9 cellular contexts compared by ENCODE assay signal in the genomic region with DNA sequence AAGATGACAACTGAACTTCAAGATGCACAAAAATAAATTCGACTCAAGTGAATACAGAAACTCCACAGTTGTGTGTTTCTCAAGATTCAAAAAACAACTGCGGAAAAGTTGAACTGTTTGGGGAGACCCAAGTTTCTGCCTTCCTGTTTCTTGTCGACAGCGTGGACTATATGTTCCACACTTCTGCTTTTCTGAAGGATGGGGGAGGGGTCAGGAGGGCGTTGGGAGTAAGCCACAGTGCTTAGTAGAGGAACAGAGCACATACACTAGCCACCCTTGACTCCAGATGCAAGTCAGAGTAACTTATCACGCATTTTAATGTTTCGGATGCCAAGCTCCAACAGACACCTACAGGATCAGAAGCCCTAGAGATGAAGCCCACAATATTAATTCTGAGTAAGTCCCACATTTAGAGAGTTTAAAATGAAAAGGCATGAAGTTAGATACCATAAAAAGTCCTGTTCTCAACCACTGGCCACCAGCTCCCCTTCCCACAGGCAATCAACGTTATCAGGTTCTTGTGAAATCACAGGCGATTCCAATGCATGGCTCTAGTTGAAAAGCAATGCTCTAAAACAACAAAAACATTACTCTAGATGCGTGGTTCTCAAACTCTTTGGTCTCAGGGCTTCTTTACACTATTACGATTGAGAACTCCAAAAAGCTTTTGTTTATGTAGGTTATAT. TPM values are rescaled to one million over a fixed set of nuclear protein-coding genes. Genes with fewer than 3 reads are reported as not detected.
A peak's percentile ranks its signal among the peaks of the same experiment; 100 is the strongest.
DNase-seq lines count a peak whose midpoint lies in the region; ATAC-seq and TF ChIP-seq lines count a peak whose summit lies in the region.
"Had no signal": no experiment of that assay in that cellular context is flagged by ENCODE, and none has a peak within 500 bp of the region (broad histone marks: within the 10 kb centered on the region; RNA-seq: fewer than 3 reads in every experiment).

No MANE protein-coding gene starts in this region.

- CTCF ChIA-PET in CD4-positive, alpha-beta T cell (lab: Charles Lee), result interaction anchor here (0.7 to 1.1 kb wide), 2 partner anchors 22 kb away, joined by 3 read pairs; no protein-coding TSS in a partner anchor

- DNase-seq in CD4-positive, alpha-beta T cell, result no peak
- DNase-seq in endothelial cell (ENCODE audit: low spot score) (no peak), thyroid gland (no peak)
- no peak for DNase-seq in activated naive CD4-positive, alpha-beta T cell (lab: John Stamatoyannopoulos, UW)

- no peak overlapping the region for H3K27ac Mint-ChIP-seq in CD4-positive, alpha-beta T cell
- H3K27ac Mint-ChIP-seq in dendritic cell treated with granulocyte-macrophage colony-stimulating factor and Interleukin-4, amounts not matched to agents 40 ng/mL and 50 ng/mL, for 4 days, result peak overlapping the region; percentile 87
- H3K27ac Mint-ChIP-seq in endothelial cell (ENCODE audit: unreplicated experiment), result no peak overlapping the region
- H3K27ac Mint-ChIP-seq: activated naive CD8-positive, alpha-beta T cell had no signal

- ATAC-seq in CD4-positive, alpha-beta T cell (ENCODE audit: poor library complexity), result no peak
- ATAC-seq in GM21367 (IDR thresholded peaks at IDR 0.05; ENCODE audit: unreplicated experiment), result peak; percentile 41
- ATAC-seq in HG03469 (IDR thresholded peaks at IDR 0.05; ENCODE audit: unreplicated experiment), result peak; percentile 33
- ATAC-seq in HG03135 (IDR thresholded peaks at IDR 0.05; ENCODE audit: unreplicated experiment), result no peak

- H3K4me3 Mint-ChIP-seq in CD4-positive, alpha-beta T cell, result peak overlapping the region; percentile 46
- H3K4me3 Mint-ChIP-seq in dendritic cell treated with granulocyte-macrophage colony-stimulating factor and Interleukin-4, amounts not matched to agents 40 ng/mL and 50 ng/mL, for 4 days, result peak overlapping the region; percentile 56
- H3K4me3 Mint-ChIP-seq in endothelial cell (ENCODE audit: unreplicated experiment), result no peak overlapping the region
- H3K4me3 Mint-ChIP-seq: activated naive CD8-positive, alpha-beta T cell had no signal

- H3K36me3 Mint-ChIP-seq in CD4-positive, alpha-beta T cell (ENCODE audit: low read depth), result peaks cover 28% of the 10 kb centered on the region
- H3K36me3 Mint-ChIP-seq in dendritic cell treated with granulocyte-macrophage colony-stimulating factor and Interleukin-4, amounts not matched to agents 40 ng/mL and 50 ng/mL, for 4 days (ENCODE audit: low read depth), result peaks cover 35% of the 10 kb centered on the region
- peaks cover 2% of the 10 kb centered on the region for H3K36me3 Mint-ChIP-seq in endothelial cell (ENCODE audit: low read depth, unreplicated experiment)

- H3K27ac ChIP-seq in CD4-positive, alpha-beta T cell (ENCODE audit: low read depth, low read length), result no peak overlapping the region
- no peak overlapping the region for H3K27ac ChIP-seq in thyroid gland

- no peak for TF ChIP-seq CTCF in CD4-positive, alpha-beta T cell (IDR thresholded peaks at IDR 0.05)
- no peak for TF ChIP-seq CTCF in endothelial cell (IDR thresholded peaks at IDR 0.05; ENCODE audit: unreplicated experiment)
- no peak for TF ChIP-seq CTCF in thyroid gland (IDR thresholded peaks at IDR 0.05)

- peaks cover 0 to 9% of the 10 kb centered on the region in 2 donors for H3K4me1 ChIP-seq in thyroid gland

- no peaks in the 10 kb centered on the region for H3K9me3 Mint-ChIP-seq in CD4-positive, alpha-beta T cell
- H3K9me3 Mint-ChIP-seq in dendritic cell treated with granulocyte-macrophage colony-stimulating factor and Interleukin-4, amounts not matched to agents 40 ng/mL and 50 ng/mL, for 4 days, result no peaks in the 10 kb centered on the region
- H3K9me3 Mint-ChIP-seq in endothelial cell (ENCODE audit: unreplicated experiment), result peaks cover 2% of the 10 kb centered on the region

- no peak overlapping the region for H3K4me3 ChIP-seq in thyroid gland (replicated peaks in 1 of 3)

- H3K36me3 ChIP-seq in thyroid gland, result no peaks in the 10 kb centered on the region

- H3K4me1 Mint-ChIP-seq in CD4-positive, alpha-beta T cell (ENCODE audit: low read depth), result peaks cover 57% of the 10 kb centered on the region
- H3K4me1 Mint-ChIP-seq in dendritic cell treated with granulocyte-macrophage colony-stimulating factor and Interleukin-4, amounts not matched to agents 40 ng/mL and 50 ng/mL, for 4 days (ENCODE audit: low read depth), result peaks cover 60% of the 10 kb centered on the region
- H3K4me1 Mint-ChIP-seq in endothelial cell (ENCODE audit: unreplicated experiment), result peaks cover 7% of the 10 kb centered on the region

- no peaks in the 10 kb centered on the region for H3K9me3 ChIP-seq in CD4-positive, alpha-beta T cell (ENCODE audit: control insufficient read depth, low read length)
- H3K9me3 ChIP-seq in thyroid gland, result no peaks in the 10 kb centered on the region

- no peaks in the 10 kb centered on the region for H3K27me3 ChIP-seq in CD4-positive, alpha-beta T cell (ENCODE audit: control insufficient read depth, insufficient read depth, low read length)
- no peaks in the 10 kb centered on the region for H3K27me3 ChIP-seq in thyroid gland

- no peaks in the 10 kb centered on the region for H3K27me3 Mint-ChIP-seq in CD4-positive, alpha-beta T cell
- H3K27me3 Mint-ChIP-seq in dendritic cell treated with granulocyte-macrophage colony-stimulating factor and Interleukin-4, amounts not matched to agents 40 ng/mL and 50 ng/mL, for 4 days, result no peaks in the 10 kb centered on the region
- H3K27me3 Mint-ChIP-seq in endothelial cell (ENCODE audit: unreplicated experiment), result peaks cover 2% of the 10 kb centered on the region
- H3K27me3 Mint-ChIP-seq: activated naive CD8-positive, alpha-beta T cell had no signal

- no peak for TF ChIP-seq POLR2A in thyroid gland (IDR thresholded peaks at IDR 0.05)

- WGBS in thyroid gland, 2 donors, result 78 to 90% methylated on average over 11 of the region's 11 CpGs

- POLR2A ChIA-PET in CD4-positive, alpha-beta T cell (lab: Charles Lee), result no interaction called here

- intact Hi-C loops in CD4-positive, alpha-beta T cell (cut with DNase I, micrococcal nuclease), result loop anchor here in 1 of 2 experiments (10.0 kb wide), 1 partner anchor 1669 kb away; a partner anchor contains a TSS
- intact Hi-C loops in dendritic cell treated with granulocyte-macrophage colony-stimulating factor and Interleukin-4, amounts not matched to agents 40 ng/mL and 50 ng/mL, for 4 days (cut with micrococcal nuclease), result loop anchor here (2.0 to 10.0 kb wide), 2 partner anchors 23 to 111 kb away; a partner anchor contains a TSS
- intact Hi-C loops in thyroid gland (cut with DNase I), result no loop called here

RNA-seq across cellular contexts. Expression of a gene that starts 4.2 kb away (rescaled TPM):
- 10 to 100 TPM; 30.6 to 31.3 TPM for total RNA-seq in CD4-positive, alpha-beta T cell
- 26.8 TPM for total RNA-seq in endothelial cell (ENCODE audit: unreplicated experiment)
- 10 to 100 TPM; 27.4 to 49.1 (median 36.0) TPM for total RNA-seq in thyroid gland

Comparison
In these comparisons a context has a peak if more than half of its experiments do, and no peak if none do; other contexts are left out.
1. ATAC-seq: peak in GM21367 (single experiment) and HG03469 (single experiment); none in CD4-positive, alpha-beta T cell (single experiment) and HG03135 (single experiment).